ENCODE assay signal across 1 cellular context in genomic region chr11:68751331-68751856, GRCh38.
A peak's percentile ranks its signal among the peaks of the same experiment; 100 is the strongest.
TF ChIP-seq lines count a peak whose summit lies in the region.

Gene TESMIN, minus strand, starts transcription at chr11:68751520. Its CDS starts 860 bp downstream, at chr11:68750660.

TF ChIP-seq in WTC11, 78 proteins besides CTCF, POLR2A, EP300 and RAD21 (continued from another document and continues in another):
- TF ChIP-seq ATF6 (CRISPR knock-in tag; IDR thresholded peaks at IDR 0.05): no peak
- TF ChIP-seq STAT6 (CRISPR knock-in tag; conservative IDR thresholded peaks at IDR 0.05; ENCODE audit: low read depth): no peak
- peak; percentile 69 for TF ChIP-seq MYBL2 (CRISPR knock-in tag; IDR thresholded peaks at IDR 0.05)
- TF ChIP-seq ZNF281 (CRISPR knock-in tag; IDR thresholded peaks at IDR 0.05): peak; percentile 92
- TF ChIP-seq ZBTB43 (CRISPR knock-in tag; IDR thresholded peaks at IDR 0.05): no peak
- TF ChIP-seq ELF4 (CRISPR knock-in tag; IDR thresholded peaks at IDR 0.05; ENCODE audit: low read depth): no peak
- TF ChIP-seq ERG (CRISPR knock-in tag; IDR thresholded peaks at IDR 0.05): no peak
- no peak for TF ChIP-seq FOXJ3 (CRISPR knock-in tag; IDR thresholded peaks at IDR 0.05; ENCODE audit: borderline replicate concordance)
- no peak for TF ChIP-seq PRDM15 (CRISPR knock-in tag; IDR thresholded peaks at IDR 0.05)
- no peak for TF ChIP-seq SMAD3 (CRISPR knock-in tag; IDR thresholded peaks at IDR 0.05; ENCODE audit: borderline replicate concordance)
- TF ChIP-seq ZNF317 (CRISPR knock-in tag; IDR thresholded peaks at IDR 0.05; ENCODE audit: borderline replicate concordance, low read depth): no peak
- no peak for TF ChIP-seq MXD4 (CRISPR knock-in tag; IDR thresholded peaks at IDR 0.05; ENCODE audit: borderline replicate concordance)
- no peak for TF ChIP-seq E2F1 (CRISPR knock-in tag; IDR thresholded peaks at IDR 0.05)
- TF ChIP-seq FOXK1 (CRISPR knock-in tag; IDR thresholded peaks at IDR 0.05): peak; percentile 81
- no peak for TF ChIP-seq ZNF512 (CRISPR knock-in tag; IDR thresholded peaks at IDR 0.05; ENCODE audit: borderline replicate concordance)
- TF ChIP-seq GABPB1 (CRISPR knock-in tag; IDR thresholded peaks at IDR 0.05): no peak
- TF ChIP-seq ZNF423 (CRISPR knock-in tag; IDR thresholded peaks at IDR 0.05): peak; percentile 54
- TF ChIP-seq ATF2 (CRISPR knock-in tag; IDR thresholded peaks at IDR 0.05; ENCODE audit: borderline replicate concordance, low read depth): no peak
- TF ChIP-seq ZNF219 (CRISPR knock-in tag; IDR thresholded peaks at IDR 0.05; ENCODE audit: borderline replicate concordance): no peak
- TF ChIP-seq ZNF532 (CRISPR knock-in tag; IDR thresholded peaks at IDR 0.05; ENCODE audit: borderline replicate concordance): no peak
- TF ChIP-seq FOXP4 (CRISPR knock-in tag; IDR thresholded peaks at IDR 0.05): peak; percentile 68
- no peak for TF ChIP-seq ZNF671 (CRISPR knock-in tag; IDR thresholded peaks at IDR 0.05)
- no peak for TF ChIP-seq RELA (CRISPR knock-in tag; IDR thresholded peaks at IDR 0.05; ENCODE audit: borderline replicate concordance)
- no peak for TF ChIP-seq NFE2L1 (CRISPR knock-in tag; IDR thresholded peaks at IDR 0.05)
- no peak for TF ChIP-seq EMX1 (CRISPR knock-in tag; IDR thresholded peaks at IDR 0.05)
